ENCODE assay signal across 14 cellular contexts in the genomic region with DNA sequence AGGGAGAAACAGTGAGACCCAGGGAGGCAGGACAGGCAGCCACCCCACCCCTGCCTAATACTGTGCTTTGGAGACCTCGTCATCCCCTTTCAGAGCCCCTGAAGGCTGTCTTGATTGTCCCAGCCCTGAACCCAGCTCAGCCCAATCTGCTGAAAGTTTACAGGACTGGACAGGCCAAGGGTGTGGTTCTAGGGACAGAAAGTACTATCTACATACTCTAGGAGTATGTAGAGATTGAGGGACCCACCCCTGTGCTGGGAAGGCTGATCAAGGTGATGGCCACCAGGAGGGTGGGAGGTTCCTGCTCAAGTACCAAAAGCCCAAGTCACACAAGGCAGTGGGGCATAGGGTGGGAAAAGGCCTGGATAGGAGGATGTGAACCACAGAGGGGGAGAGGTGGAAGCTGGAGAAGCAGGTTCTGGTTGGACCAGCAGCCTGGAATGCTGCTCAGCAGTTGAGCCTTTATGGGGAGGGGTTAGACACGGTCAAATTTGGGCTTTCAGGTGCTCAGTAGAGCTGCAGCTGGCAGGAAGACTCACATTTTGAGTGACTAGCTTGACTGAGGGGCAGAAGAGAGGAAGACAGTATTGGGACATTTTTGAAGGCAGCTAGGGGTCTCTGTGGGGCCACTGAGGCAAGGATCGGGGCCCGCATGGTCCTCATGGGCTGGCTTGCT. TPM values are rescaled to one million over a fixed set of nuclear protein-coding genes. Genes with fewer than 3 reads are reported as not detected.
DNase-seq lines count a peak whose midpoint lies in the region; ATAC-seq and TF ChIP-seq lines count a peak whose summit lies in the region.
"Had no signal": no experiment of that assay in that cellular context is flagged by ENCODE, and none has a peak within 500 bp of the region (broad histone marks: within the 10 kb centered on the region; RNA-seq: fewer than 3 reads in every experiment).

No MANE protein-coding gene starts in this region.

- H3K4me1 ChIP-seq in heart right ventricle: peaks cover 6 to 91% (median 33%) of the 10 kb centered on the region in 9 donors

- 95 to 96% methylated on average over 4 of the region's 4 CpGs for WGBS in heart right ventricle, 2 donors

- H3K36me3 Mint-ChIP-seq in activated CD4-positive, alpha-beta T cell treated with anti-CD3 and anti-CD28 coated beads, Interleukin-2, amount 10 ng/mL, durations not matched to agents 7 days and 5 days (ENCODE audit: low read depth): peaks cover 49% of the 10 kb centered on the region
- H3K36me3 Mint-ChIP-seq in T-helper 17 cell (ENCODE audit: low read depth) (peaks cover 10% of the 10 kb centered on the region), glutamatergic neuron (ENCODE audit: unreplicated experiment) (no peaks in the 10 kb centered on the region)
- peaks cover 37% of the 10 kb centered on the region for H3K36me3 Mint-ChIP-seq in stimulated activated memory B cell treated with anti-CD40 and anti-IgM and Interleukin-4, amounts not matched to agents 10 μg/mL and 1 μg/mL and 100 μg/mL, for 72 hours

- no peak overlapping the region for H3K4me3 ChIP-seq in heart right ventricle
- H3K4me3 ChIP-seq: A549, MG63, ovary had no signal

- in situ Hi-C loops in GM13977 (cut with MboI; ENCODE audit: low pct_unique_long_range_greater_than_20kb, low sequenced_read_pairs, unreplicated experiment): no loop called here

- POLR2A ChIA-PET in activated CD4-positive, alpha-beta T cell treated with anti-CD3 and anti-CD28 coated beads, Interleukin-2, amount 10 ng/mL, durations not matched to agents 7 days and 5 days (lab: Charles Lee): no interaction called here

- no peaks in the 10 kb centered on the region for H3K27me3 ChIP-seq in heart right ventricle
- H3K27me3 ChIP-seq: MG63, ovary had no signal

- H3K9me3 Mint-ChIP-seq in activated CD4-positive, alpha-beta T cell treated with anti-CD3 and anti-CD28 coated beads, Interleukin-2, amount 10 ng/mL, durations not matched to agents 7 days and 5 days: no peaks in the 10 kb centered on the region
- no peaks in the 10 kb centered on the region for H3K9me3 Mint-ChIP-seq in stimulated activated memory B cell treated with anti-CD40 and anti-IgM and Interleukin-4, amounts not matched to agents 10 μg/mL and 1 μg/mL and 100 μg/mL, for 72 hours
- H3K9me3 Mint-ChIP-seq in glutamatergic neuron (ENCODE audit: unreplicated experiment): peaks cover 5% of the 10 kb centered on the region

- CTCF ChIA-PET in activated CD4-positive, alpha-beta T cell treated with anti-CD3 and anti-CD28 coated beads, Interleukin-2, amount 10 ng/mL, durations not matched to agents 7 days and 5 days (lab: Charles Lee): interaction anchor here (1.0 kb wide), 1 partner anchor 36 kb away, joined by 3 read pairs; no protein-coding TSS in a partner anchor

- TF ChIP-seq CTCF in heart right ventricle (IDR thresholded peaks at IDR 0.05) (no peak), GM13977 (IDR thresholded peaks at IDR 0.05; ENCODE audit: extremely low read depth, insufficient read depth, missing control alignments) (no peak), glutamatergic neuron (IDR thresholded peaks at IDR 0.05; ENCODE audit: partially characterized antibody, unreplicated experiment) (no peak)

- H3K27me3 Mint-ChIP-seq in activated CD4-positive, alpha-beta T cell treated with anti-CD3 and anti-CD28 coated beads, Interleukin-2, amount 10 ng/mL, durations not matched to agents 7 days and 5 days: no peaks in the 10 kb centered on the region
- H3K27me3 Mint-ChIP-seq in T-helper 17 cell (no peaks in the 10 kb centered on the region), glutamatergic neuron (ENCODE audit: unreplicated experiment) (peaks cover 2% of the 10 kb centered on the region)
- H3K27me3 Mint-ChIP-seq in stimulated activated memory B cell treated with anti-CD40 and anti-IgM and Interleukin-4, amounts not matched to agents 10 μg/mL and 1 μg/mL and 100 μg/mL, for 72 hours: no peaks in the 10 kb centered on the region

- H3K9me3 ChIP-seq in T-helper 17 cell (ENCODE audit: control insufficient read depth, low read length, poor library complexity, severe bottlenecking) (no peaks in the 10 kb centered on the region), heart right ventricle (no peaks in the 10 kb centered on the region)
- H3K9me3 ChIP-seq: A549, MG63, ovary had no signal

- no peak for DNase-seq in activated CD4-positive, alpha-beta T cell treated with anti-CD3 and anti-CD28 coated beads, Interleukin-2, amount 10 ng/mL, durations not matched to agents 7 days and 5 days
- DNase-seq in activated CD4-positive, alpha-beta T cell treated with anti-CD3 and anti-CD28 coated beads, Interleukin-2, amount 50 U/mL, for 48 hours: no peak
- DNase-seq in T-helper 17 cell (no peak), heart right ventricle (no peak), SK-N-DZ (ENCODE audit: low spot score) (no peak), GM13977 (ENCODE audit: low spot score) (no peak), glutamatergic neuron (no peak)
- DNase-seq: DMS53; kidney glomerular epithelial cell; MG63; ovary; stimulated activated CD4-positive, alpha-beta T cell treated with anti-CD3 and anti-CD28 coated beads, Interleukin-2, amount 100 ng/mL, for 48 hours had no signal

- peaks cover 83% of the 10 kb centered on the region for H3K4me1 Mint-ChIP-seq in activated CD4-positive, alpha-beta T cell treated with anti-CD3 and anti-CD28 coated beads, Interleukin-2, amount 10 ng/mL, durations not matched to agents 7 days and 5 days
- peaks cover 74% of the 10 kb centered on the region for H3K4me1 Mint-ChIP-seq in T-helper 17 cell
- peaks cover 93% of the 10 kb centered on the region for H3K4me1 Mint-ChIP-seq in stimulated activated memory B cell treated with anti-CD40 and anti-IgM and Interleukin-4, amounts not matched to agents 10 μg/mL and 1 μg/mL and 100 μg/mL, for 72 hours
- H3K4me1 Mint-ChIP-seq in glutamatergic neuron (ENCODE audit: low read depth, unreplicated experiment): peaks cover 3% of the 10 kb centered on the region

- H3K27ac ChIP-seq in heart right ventricle: peak overlapping the region in 6 of 10 donors; percentile 15 to 90 (median 73)
- H3K27ac ChIP-seq: ovary had no signal

- intact Hi-C loops in heart right ventricle (cut with DNase I): no loop called here

- peaks cover 0 to 24% (median 0%) of the 10 kb centered on the region in 9 donors for H3K36me3 ChIP-seq in heart right ventricle
- H3K36me3 ChIP-seq: MG63, ovary had no signal

- peak overlapping the region; percentile 73 for H3K4me3 Mint-ChIP-seq in activated CD4-positive, alpha-beta T cell treated with anti-CD3 and anti-CD28 coated beads, Interleukin-2, amount 10 ng/mL, durations not matched to agents 7 days and 5 days
- H3K4me3 Mint-ChIP-seq in T-helper 17 cell: peak overlapping the region; percentile 86
- H3K4me3 Mint-ChIP-seq in stimulated activated memory B cell treated with anti-CD40 and anti-IgM and Interleukin-4, amounts not matched to agents 10 μg/mL and 1 μg/mL and 100 μg/mL, for 72 hours: peak overlapping the region; percentile 68
- H3K4me3 Mint-ChIP-seq in glutamatergic neuron (ENCODE audit: unreplicated experiment): no peak overlapping the region

- H3K27ac Mint-ChIP-seq in activated CD4-positive, alpha-beta T cell treated with anti-CD3 and anti-CD28 coated beads, Interleukin-2, amount 10 ng/mL, durations not matched to agents 7 days and 5 days: peak overlapping the region; percentile 86
- H3K27ac Mint-ChIP-seq in T-helper 17 cell: peak overlapping the region; percentile 93
- H3K27ac Mint-ChIP-seq in stimulated activated memory B cell treated with anti-CD40 and anti-IgM and Interleukin-4, amounts not matched to agents 10 μg/mL and 1 μg/mL and 100 μg/mL, for 72 hours: peak overlapping the region; percentile 91
- no peak overlapping the region for H3K27ac Mint-ChIP-seq in glutamatergic neuron (ENCODE audit: unreplicated experiment)

- ATAC-seq in T-helper 17 cell (no peak), heart right ventricle (no peak)
- ATAC-seq in stimulated activated memory B cell treated with anti-CD40 and anti-IgM and Interleukin-4, amounts not matched to agents 10 μg/mL and 1 μg/mL and 100 μg/mL, for 72 hours: no peak
- ATAC-seq: A549 had no signal

RNA-seq across cellular contexts. Expression of gene NBEAL2, which starts 6.7 kb away (rescaled TPM):
- 100 to 1,000 TPM; 194 to 212 TPM for total RNA-seq in activated CD4-positive, alpha-beta T cell treated with anti-CD3 and anti-CD28 coated beads, Interleukin-2, amount 10 ng/mL, durations not matched to agents 7 days and 5 days
- total RNA-seq in T-helper 17 cell (100 to 1,000 TPM; 285 to 303 TPM), heart right ventricle (10 to 100 TPM in 7 of 10 donors, 1 to 10 TPM in 3; 7.6 to 23.1 (median 10.8) TPM), glutamatergic neuron (ENCODE audit: unreplicated experiment) (38.0 TPM)
- polyA plus RNA-seq in heart right ventricle: 10 to 100 TPM; 44.0 to 51.1 TPM
- polyA plus RNA-seq in SK-N-DZ (2014; cell fraction: cytosol; rRNA removed): 16.6 and 28.4 TPM in 2 replicates
- 172 and 188 TPM in 2 replicates for polyA plus RNA-seq in SK-N-DZ (2014; cell fraction: nucleus; rRNA removed)

RNA-seq across cellular contexts. Expression of gene CCDC12, which starts 9.6 kb away (rescaled TPM):
- total RNA-seq in activated CD4-positive, alpha-beta T cell treated with anti-CD3 and anti-CD28 coated beads, Interleukin-2, amount 10 ng/mL, durations not matched to agents 7 days and 5 days: 10 to 100 TPM; 48.7 to 56.1 TPM
- total RNA-seq in T-helper 17 cell (10 to 100 TPM; 67.6 to 75.8 TPM), heart right ventricle (10 to 100 TPM; 28.8 to 39.9 (median 33.3) TPM), glutamatergic neuron (ENCODE audit: unreplicated experiment) (41.4 TPM)
- polyA plus RNA-seq in heart right ventricle: 100 to 1,000 TPM in 1 of 2 donors, 10 to 100 TPM in 1; 86.1 to 137 TPM
- polyA plus RNA-seq in SK-N-DZ (2014; cell fraction: cytosol; rRNA removed): 35.9 and 41.7 TPM in 2 replicates
- 17.9 and 25.1 TPM in 2 replicates for polyA plus RNA-seq in SK-N-DZ (2014; cell fraction: nucleus; rRNA removed)
